8 cellular contexts compared by ENCODE assay signal in genomic region chr14:22929848-22930364, GRCh38. TPM values are rescaled to one million over a fixed set of nuclear protein-coding genes. Genes with fewer than 3 reads are reported as not detected.
DNase-seq lines count a peak whose midpoint lies in the region; ATAC-seq, FAIRE-seq and TF ChIP-seq lines count a peak whose summit lies in the region.

No MANE protein-coding gene starts in this region.

- TF ChIP-seq EP300 in Ishikawa (IDR thresholded peaks at IDR 0.05; ENCODE audit: borderline replicate concordance) = no peak

- intact Hi-C loops in pancreas (cut with DNase I) = no loop called here

- TF ChIP-seq CTCF in pancreas (IDR thresholded peaks at IDR 0.05) = no peak

- H3K36me3 ChIP-seq in pancreas = peaks cover 0 to 3% (median 0%) of the 10 kb centered on the region in 3 donors

- H3K27me3 ChIP-seq in pancreas = no peaks in the 10 kb centered on the region

- no peak for FAIRE-seq in pancreas (lab: Jason Lieb, UNC)

- TF ChIP-seq RAD21 in Ishikawa (IDR thresholded peaks at IDR 0.05; ENCODE audit: low read depth) = no peak

- H3K27ac ChIP-seq in epithelial cell of prostate = peak overlapping the region; percentile 68
- H3K27ac ChIP-seq in pancreas = peak overlapping the region; percentile 57 to 91 (median 73)

- WGBS in pancreas, 2 donors = 4 to 5% methylated on average over 6 of the region's 6 CpGs

- no peaks in the 10 kb centered on the region for H3K9me3 ChIP-seq in pancreas

- ATAC-seq in pancreas = peak; percentile 14 to 32 (median 24)
- ATAC-seq in GM18498 (IDR thresholded peaks at IDR 0.05; ENCODE audit: unreplicated experiment) = no peak

- DNase-seq in epithelial cell of prostate (ENCODE audit: low read depth, low spot score) (no peak), pancreas (no peak), NCI-H187 treated with DMSO at 0.1 percent for 48 hours (lab: John Stamatoyannopoulos, UW) (no peak), NCI-H226 (no peak), NCI-H345 treated with DMSO at 0.1 percent for 48 hours (lab: John Stamatoyannopoulos, UW; ENCODE audit: unreplicated experiment) (no peak)

- H3K4me1 ChIP-seq in pancreas = peaks cover 0 to 15% (median 3%) of the 10 kb centered on the region in 3 donors

- H3K4me3 ChIP-seq in GM08714 (ENCODE audit: low read length) (peak overlapping the region; percentile 62), pancreas (peak overlapping the region in 2 of 4 donors; percentile 30 to 57)

TF ChIP-seq in Ishikawa, 13 proteins besides CTCF, POLR2A, EP300 and RAD21:
- TF ChIP-seq TAF1 (IDR thresholded peaks at IDR 0.05; ENCODE audit: low read depth) (no peak), CREB1 (IDR thresholded peaks at IDR 0.05; ENCODE audit: low read depth) (no peak), USF1 (IDR thresholded peaks at IDR 0.05) (no peak), REST (IDR thresholded peaks at IDR 0.05; ENCODE audit: low read depth) (no peak), ZBTB7A (IDR thresholded peaks at IDR 0.05; ENCODE audit: low read depth) (no peak), MAX (IDR thresholded peaks at IDR 0.05) (peak; percentile 11; the same call in 1 of the 2 replicates)
TF ChIP-seq in Ishikawa: peak in this region for 1.

RNA-seq across cellular contexts. Expression of gene PRMT5, which starts 0.7 kb away (rescaled TPM):
- total RNA-seq in pancreas = 10 to 100 TPM; 16.3 to 31.8 (median 29.2) TPM
- polyA plus RNA-seq in pancreas = 10 to 100 TPM; 15.6 to 27.5 TPM

RNA-seq across cellular contexts. Expression of gene RBM23, which starts 11.0 kb away (rescaled TPM):
- total RNA-seq in pancreas = 10 to 100 TPM; 20.9 to 39.4 (median 30.6) TPM
- polyA plus RNA-seq in pancreas = 10 to 100 TPM; 30.4 to 58.6 TPM

RNA-seq across cellular contexts. Expression of gene HAUS4, which starts 27.0 kb away (rescaled TPM):
- 10 to 100 TPM; 18.4 to 31.8 (median 23.4) TPM for total RNA-seq in pancreas
- polyA plus RNA-seq in pancreas = 10 to 100 TPM; 13.6 to 17.0 TPM

RNA-seq across cellular contexts. Expression of gene REM2, which starts 46.9 kb away (rescaled TPM):
- under 1 TPM in 5 of 6 donors, not detected in 1; 0.16 to 0.41 (median 0.28) TPM for total RNA-seq in pancreas
- polyA plus RNA-seq in pancreas = 1 to 10 TPM in 1 of 2 donors, under 1 TPM in 1; 0.72 to 2.5 TPM

RNA-seq across cellular contexts. Expression of gene AJUBA, which starts 52.4 kb away (rescaled TPM):
- 10 to 100 TPM in 2 of 6 donors, 1 to 10 TPM in 4; 5.4 to 17.8 (median 9.1) TPM for total RNA-seq in pancreas
- polyA plus RNA-seq in pancreas = 1 to 10 TPM; 6.3 to 9.5 TPM
